Comparison of ENCODE assay signal across 22 cellular contexts in genomic region chr15:65651042-65651322, GRCh38.
"Had no signal": no experiment of that assay in that cellular context is flagged by ENCODE, and none has a peak within 500 bp of the region (broad histone marks: within the 10 kb centered on the region; RNA-seq: fewer than 3 reads in every experiment).

No MANE protein-coding gene starts in this region.

- H3K9me3 ChIP-seq: MG63, SJSA1 had no signal

- H3K27me3 Mint-ChIP-seq: IgD-negative memory B cell had no signal

- FAIRE-seq: RCC 7860 had no signal

- H3K27ac ChIP-seq: SJSA1, SK-N-MC had no signal

- DNase-seq: Karpas-422, KBM-7, MG63, NCI-H1092, NCI-H1105 treated with DMSO at 0.1 percent for 48 hours, NCI-H1436, NCI-H187, NCI-H2029, NCI-H2081 treated with DMSO at 0.1 percent for 48 hours, NCI-H2171, NCI-H226, NCI-H446, NCI-H510A, NCI-H524 treated with DMSO at 0.1 percent for 48 hours, NCI-H69, NCI-H774, Right ventricle myocardium superior, SIG-M5 had no signal

- H3K4me3 ChIP-seq: MG63, SJSA1, SK-N-MC had no signal

- H3K27me3 ChIP-seq: MG63, SJSA1 had no signal

- H3K36me3 ChIP-seq: SJSA1 had no signal

- H3K9me3 Mint-ChIP-seq: IgD-negative memory B cell had no signal
